In genomic region chr12:69766260-69766659, GRCh38 we compare ENCODE assay signal across 2 cellular contexts.
TF ChIP-seq lines count a peak whose summit lies in the region.

No MANE protein-coding gene starts in this region.

TF ChIP-seq in HepG2, 621 proteins besides CTCF, POLR2A, EP300 and RAD21:
- no peak for TF ChIP-seq ZNF83 (CRISPR knock-in tag; IDR thresholded peaks at IDR 0.05; ENCODE audit: borderline replicate concordance)
- TF ChIP-seq ZNF777 (CRISPR knock-in tag; IDR thresholded peaks at IDR 0.05), result no peak
- TF ChIP-seq RERE (CRISPR knock-in tag; IDR thresholded peaks at IDR 0.05; ENCODE audit: low read depth), result no peak
- TF ChIP-seq ZNF160 (CRISPR knock-in tag; IDR thresholded peaks at IDR 0.05), result peak; percentile 95
- TF ChIP-seq USF2 (IDR thresholded peaks at IDR 0.05; ENCODE audit: low read depth, low read length), result no peak
- no peak for TF ChIP-seq USF2 (CRISPR knock-in tag; IDR thresholded peaks at IDR 0.05; ENCODE audit: borderline replicate concordance)
- no peak for TF ChIP-seq RORA (CRISPR knock-in tag; IDR thresholded peaks at IDR 0.05)
TF ChIP-seq in HepG2: peak in this region for 1.

TF ChIP-seq in K562, 482 proteins besides CTCF, POLR2A, EP300 and RAD21:
- TF ChIP-seq CEBPB (tag; IDR thresholded peaks at IDR 0.05), result no peak
- TF ChIP-seq ZNF280A (IDR thresholded peaks at IDR 0.05; ENCODE audit: low read depth, partially characterized antibody), result peak; percentile 48
